Comparison of ENCODE assay signal across 1 cellular context in genomic region chr14:73136387-73137221, GRCh38.
TF ChIP-seq lines count a peak whose summit lies in the region.

PSEN1 (plus strand) TSS chr14:73136507; CDS start chr14:73148020, 11,513 bp downstream.

TF ChIP-seq in K562, 482 proteins besides CTCF, POLR2A, EP300 and RAD21 (continued from another document and continues in another):
- TF ChIP-seq E4F1 (CRISPR knock-in tag; IDR thresholded peaks at IDR 0.05; ENCODE audit: borderline replicate concordance) (no peak), NR2C2 (CRISPR knock-in tag; IDR thresholded peaks at IDR 0.05) (peak; percentile 59; the same call in 1 of the 2 replicates), NR2C2 (tag; IDR thresholded peaks at IDR 0.05) (peak; percentile 93), RB1 (IDR thresholded peaks at IDR 0.05; ENCODE audit: low read depth) (0 out of 2 replicates have a peak, but pooled peaks have one; percentile 12), PTBP1 (IDR thresholded peaks at IDR 0.05; ENCODE audit: low read depth, low read length) (no peak), ZNF639 (CRISPR knock-in tag; conservative IDR thresholded peaks at IDR 0.05 in 1 of 2, IDR thresholded peaks at IDR 0.05 in 1 of 2) (peak in 1 of 2 experiments; percentile 76; a peak in 2 of 4 replicates), ZNF586 (CRISPR knock-in tag; conservative IDR thresholded peaks at IDR 0.05) (no peak), ESRRA (IDR thresholded peaks at IDR 0.05; ENCODE audit: borderline replicate concordance, low read depth) (no peak; the same call in 1 of the 2 replicates), ZBTB5 (IDR thresholded peaks at IDR 0.05) (no peak), ZSCAN29 (IDR thresholded peaks at IDR 0.05) (no peak), POU5F1 (IDR thresholded peaks at IDR 0.05; ENCODE audit: borderline replicate concordance, low read depth, low read length, partially characterized antibody) (no peak), ARID3A (IDR thresholded peaks at IDR 0.05; ENCODE audit: borderline replicate concordance, low read depth, low read length) (no peak), POLR2AphosphoS5 (IDR thresholded peaks at IDR 0.05; ENCODE audit: control insufficient read depth, insufficient read depth, low read depth, low read length) (peak; percentile 67), FOS (IDR thresholded peaks at IDR 0.05; ENCODE audit: extremely low read depth, insufficient read length) (no peak), POLR2H (tag; IDR thresholded peaks at IDR 0.05; ENCODE audit: low read depth) (0 out of 2 replicates have a peak, but pooled peaks have one; percentile 32), HNRNPK (IDR thresholded peaks at IDR 0.05; ENCODE audit: low read depth, low read length, poor library complexity, severe bottlenecking) (no peak), CREM (IDR thresholded peaks at IDR 0.05; ENCODE audit: low read depth) (peak; percentile 94), L3MBTL2 (IDR thresholded peaks at IDR 0.05) (peak; percentile 68; the same call in 1 of the 2 replicates), RBFOX2 (IDR thresholded peaks at IDR 0.05; ENCODE audit: low read depth, low read length) (peak; percentile 91), ZBTB12 (CRISPR knock-in tag; IDR thresholded peaks at IDR 0.05) (peak; percentile 60; the same call in 1 of the 2 replicates), JUND (IDR thresholded peaks at IDR 0.05; ENCODE audit: borderline replicate concordance, low read depth, low read length) (0 out of 2 replicates have a peak, but pooled peaks have one; percentile 24), JUND (tag; IDR thresholded peaks at IDR 0.05; ENCODE audit: borderline replicate concordance, low read depth, low read length) (no peak), PTTG1 (tag; IDR thresholded peaks at IDR 0.05; ENCODE audit: low read depth) (no peak), E2F6 (IDR thresholded peaks at IDR 0.05; ENCODE audit: borderline replicate concordance in 1 of 2, extremely low read depth in 1 of 2, insufficient read depth in 1 of 2, insufficient read length in 1 of 2, low read depth in 1 of 2, low read length in 1 of 2, poor library complexity in 1 of 2, severe bottlenecking in 1 of 2) (peak; percentile 26 to 60), ZNF668 (CRISPR knock-in tag; IDR thresholded peaks at IDR 0.05) (no peak), RFX7 (CRISPR knock-in tag; IDR thresholded peaks at IDR 0.05) (no peak), MGA (IDR thresholded peaks at IDR 0.05) (peak; percentile 71), NFIX (CRISPR knock-in tag; IDR thresholded peaks at IDR 0.05; ENCODE audit: low read depth) (no peak), ELF2 (CRISPR knock-in tag; IDR thresholded peaks at IDR 0.05) (no peak), NR1H2 (CRISPR knock-in tag; IDR thresholded peaks at IDR 0.05) (no peak), MAZ (CRISPR knock-in tag; conservative IDR thresholded peaks at IDR 0.05 in 1 of 2, IDR thresholded peaks at IDR 0.05 in 1 of 2) (peak; percentile 55 to 69; a peak in 2 of 4 replicates), HES1 (IDR thresholded peaks at IDR 0.05; ENCODE audit: low read depth) (no peak), POLR2B (IDR thresholded peaks at IDR 0.05; ENCODE audit: low read depth, partially characterized antibody) (peak; percentile 71), NRF1 (conservative IDR thresholded peaks at IDR 0.05 in 1 of 2, IDR thresholded peaks at IDR 0.05 in 1 of 2) (peak; percentile 29 to 43; a peak in 3 of 4 replicates), SIX5 (IDR thresholded peaks at IDR 0.05; ENCODE audit: borderline replicate concordance in 1 of 2, insufficient read depth in 1 of 2, low read depth in 1 of 2, low read length in 2 of 2) (no peak), HDGF (IDR thresholded peaks at IDR 0.05) (no peak), SP1 (CRISPR knock-in tag; IDR thresholded peaks at IDR 0.05) (0 out of 2 replicates have a peak, but pooled peaks have one; percentile 40)
